ENCODE assay signal across 32 cellular contexts in genomic region chr3:135650309-135650708, GRCh38.
"Had no signal": no experiment of that assay in that cellular context is flagged by ENCODE, and none has a peak within 500 bp of the region (broad histone marks: within the 10 kb centered on the region; RNA-seq: fewer than 3 reads in every experiment).

No MANE protein-coding gene starts in this region.

- DNase-seq: activated B cell treated with CpG ODN at 0.5 μM for 24 hours; activated CD4-positive, alpha-beta T cell treated with anti-CD3 and anti-CD28 coated beads for 48 hours; activated CD4-positive, alpha-beta T cell treated with anti-CD3 and anti-CD28 coated beads, Interleukin-2, amount 50 U/mL, for 4 hours; activated CD4-positive, CD25-positive, alpha-beta regulatory T cell treated with anti-CD3 and anti-CD28 coated beads, Interleukin-2, amount 50 U/mL, for 72 hours; activated CD8-positive, alpha-beta T cell treated with anti-CD3 and anti-CD28 coated beads for 36 hours; activated effector memory CD4-positive, alpha-beta T cell treated with anti-CD3 and anti-CD28 coated beads, Interleukin-2, amount 50 U/mL, for 16 hours; activated naive CD4-positive, alpha-beta T cell; activated naive CD4-positive, alpha-beta T cell treated with anti-CD3 and anti-CD28 coated beads, Interleukin-2, amount 50 U/mL, for 16 hours; activated naive CD8-positive, alpha-beta T cell treated with anti-CD3 and anti-CD28 coated beads for 36 hours; activated T-cell treated with anti-CD3 and anti-CD28 coated beads, Interleukin-2, amount 50 U/mL, for 1 hour; activated T-cell treated with anti-CD3 and anti-CD28 coated beads, Interleukin-2, amount 50 U/mL, for 72 hours; amniotic stem cell; aorta; Karpas-422; MG63; NCI-H1048; NCI-H1105 treated with DMSO at 0.1 percent for 48 hours; NCI-H1436; NCI-H1694 treated with DMSO at 0.1 percent for 48 hours; NCI-H2029; NCI-H345; NCI-H524 treated with DMSO at 0.1 percent for 48 hours; NCI-H748 treated with DMSO at 0.1 percent for 48 hours; PC-9; Right ventricle myocardium superior; SW 1271; T-helper 1 cell; T-helper 2 cell; T-helper 9 cell had no signal

- ATAC-seq: activated CD8-positive, alpha-beta T cell treated with anti-CD3 and anti-CD28 coated beads for 36 hours; activated T-cell treated with anti-CD3 and anti-CD28 coated beads, Interleukin-2, amount 50 U/mL, for 72 hours; activated T-helper 17 cell treated with anti-CD3 and anti-CD28 coated beads, Interleukin-2, amount 50 U/mL, for 72 hours had no signal

- H3K36me3 ChIP-seq: cardiac muscle cell, MG63 had no signal

- H2AFZ ChIP-seq: PC-9 had no signal

- H3K4me3 ChIP-seq: cardiac muscle cell, MG63, PC-9 had no signal

- H3K4me2 ChIP-seq: PC-9 had no signal

- H3K27me3 ChIP-seq: cardiac muscle cell had no signal

- H3K27ac ChIP-seq: cardiac muscle cell, PC-9, VCaP had no signal
